Comparison of ENCODE assay signal across 27 cellular contexts in the genomic region with DNA sequence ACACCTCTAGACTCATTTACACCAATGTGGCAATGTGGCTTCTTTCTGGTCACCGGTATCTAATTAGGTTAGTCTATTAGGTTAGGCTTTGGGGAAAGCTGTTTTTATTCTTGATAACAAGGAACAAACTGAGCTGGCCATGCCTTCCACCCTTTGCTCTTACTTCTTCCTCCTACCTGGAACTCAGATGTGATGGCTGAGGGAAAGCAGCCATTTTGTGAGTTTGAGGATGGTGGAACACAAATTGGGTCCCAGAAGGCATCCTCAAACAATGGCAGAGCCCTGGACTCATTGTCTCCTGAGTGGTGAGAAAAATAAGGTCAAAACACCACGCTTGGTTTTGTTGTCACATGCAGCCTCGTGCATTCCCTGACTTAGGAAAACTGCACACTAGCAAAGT. TPM values are rescaled to one million over a fixed set of nuclear protein-coding genes. Genes with fewer than 3 reads are reported as not detected.
A peak's percentile ranks its signal among the peaks of the same experiment; 100 is the strongest.
DNase-seq lines count a peak whose midpoint lies in the region; ATAC-seq, FAIRE-seq and TF ChIP-seq lines count a peak whose summit lies in the region.
"Had no signal": no experiment of that assay in that cellular context is flagged by ENCODE, and none has a peak within 500 bp of the region (broad histone marks: within the 10 kb centered on the region; RNA-seq: fewer than 3 reads in every experiment).

No MANE protein-coding gene starts in this region.

- H4K20me1 ChIP-seq in astrocyte (ENCODE audit: insufficient read depth, low read length) (peaks cover 21% of the 10 kb centered on the region), H1 (replicated peaks in 1 of 2; ENCODE audit: control insufficient read depth in 1 of 2, insufficient read depth in 2 of 2, low read length in 2 of 2) (peaks cover 0 to 1% of the 10 kb centered on the region in 2 experiments)
- H4K20me1 ChIP-seq: BLaER1 had no signal

- H3K18ac ChIP-seq in H1 (ENCODE audit: extremely low read depth, low read length), result no peak overlapping the region

- no peak overlapping the region for H2BK12ac ChIP-seq in H1 (ENCODE audit: low read depth, low read length)

- DNase-seq in astrocyte (ENCODE audit: low read depth) (no peak), H1 (ENCODE audit: low read depth in 1 of 2, low spot score in 2 of 2) (no peak), OCI-M2 (lab: John Stamatoyannopoulos, UW; ENCODE audit: unreplicated experiment) (no peak), upper lobe of left lung (no peak)
- DNase-seq: 8988T; ACHN; BE2C; C1 segment of cervical spinal cord; CD4-positive, alpha-beta memory T cell; CD4-positive, CD25-positive, alpha-beta regulatory T cell; CD8-positive, alpha-beta memory T cell; COR-L47; DMS 273 treated with DMSO at 0.1 percent for 48 hours; DMS153; DMS53; DMS79; DND-41; EL; GDM1 had no signal

- H3K27me3 Mint-ChIP-seq in astrocyte (ENCODE audit: low read depth, unreplicated experiment), result peaks cover 25% of the 10 kb centered on the region

- H4K8ac ChIP-seq in H1 (ENCODE audit: extremely low read depth, insufficient read depth, low read length), result no peak overlapping the region

- no peak overlapping the region for H2AK5ac ChIP-seq in H1 (ENCODE audit: low read depth, low read length)

- H2BK15ac ChIP-seq in H1 (ENCODE audit: low read length), result no peak overlapping the region

- no peak overlapping the region for H3K23ac ChIP-seq in H1 (ENCODE audit: insufficient read length)

- peaks cover 5% of the 10 kb centered on the region for H3K36me3 Mint-ChIP-seq in astrocyte (ENCODE audit: low read depth, unreplicated experiment)
- H3K36me3 Mint-ChIP-seq: CD14-positive monocyte; CD4-positive, alpha-beta memory T cell; CD4-positive, CD25-positive, alpha-beta regulatory T cell; CD8-positive, alpha-beta memory T cell had no signal

- H2AFZ ChIP-seq in astrocyte (ENCODE audit: low read depth, low read length) (no peak overlapping the region), H1 (ENCODE audit: low read length) (no peak overlapping the region)

- WGBS in H1 (ENCODE audit: extremely low coverage in 1 of 2, insufficient coverage in 1 of 2, insufficient read length in 1 of 2, insufficient replicate concordance in 2 of 2, low coverage in 1 of 2, low lambda C conversion rate in 2 of 2, missing lambda C conversion rate in 1 of 2), 2 experiments, result 77% methylated on average over 3 of the region's 3 CpGs; no CpG with 5 or more reads in 1 of the 2 experiments
- WGBS in upper lobe of left lung, 2 donors, result 87 to 92% methylated on average over 3 of the region's 3 CpGs

- H3K4me2 ChIP-seq in astrocyte (ENCODE audit: low read length) (no peak overlapping the region), H1 (ENCODE audit: insufficient read depth in 1 of 2, low read depth in 2 of 2, low read length in 2 of 2) (no peak overlapping the region)
- H3K4me2 ChIP-seq: BLaER1 had no signal

- no peak overlapping the region for H3K56ac ChIP-seq in H1 (replicated peaks; ENCODE audit: insufficient read length, low read depth, low read length)

- H3K27ac ChIP-seq in astrocyte (ENCODE audit: low read depth, low read length), result no peak overlapping the region
- no peak overlapping the region for H3K27ac ChIP-seq in H1 (ENCODE audit: low read depth, low read length)
- no peak overlapping the region for H3K27ac ChIP-seq in upper lobe of left lung
- H3K27ac ChIP-seq: BLaER1 had no signal

- no peak overlapping the region for H3K4me3 ChIP-seq in astrocyte (ENCODE audit: insufficient read depth, low read depth, low read length)
- H3K4me3 ChIP-seq in H1 (ENCODE audit: extremely low read depth in 1 of 4, insufficient read depth in 2 of 4, low read depth in 3 of 4, low read length in 4 of 4), result no peak overlapping the region
- H3K4me3 ChIP-seq in upper lobe of left lung, result no peak overlapping the region
- H3K4me3 ChIP-seq: BLaER1, GM12878 had no signal

- no peak overlapping the region for H4K5ac ChIP-seq in H1 (ENCODE audit: insufficient read length, low read depth, low read length)

- peaks cover 2% of the 10 kb centered on the region for H3K4me1 Mint-ChIP-seq in astrocyte (ENCODE audit: low read depth, unreplicated experiment)

- H3K4me1 ChIP-seq in astrocyte (ENCODE audit: insufficient read depth, low read length) (peaks cover 20% of the 10 kb centered on the region), H1 (replicated peaks in 1 of 4; ENCODE audit: control insufficient read depth in 3 of 4, insufficient read depth in 4 of 4, low read length in 3 of 4) (peaks cover 0 to 4% (median under 1%) of the 10 kb centered on the region in 4 experiments; a peak in 2 of 7 replicates), upper lobe of left lung (no peaks in the 10 kb centered on the region)
- H3K4me1 ChIP-seq: BE2C had no signal

- no peak overlapping the region for H4K91ac ChIP-seq in H1 (replicated peaks; ENCODE audit: insufficient read length, low read length)

- H3K36me3 ChIP-seq in astrocyte (ENCODE audit: insufficient read depth, low read length) (no peaks in the 10 kb centered on the region), H1 (ENCODE audit: control insufficient read depth in 2 of 4, insufficient read depth in 4 of 4, low read length in 3 of 4) (peaks cover 0 to 5% (median 2%) of the 10 kb centered on the region in 4 experiments; a peak in 1 of 8 replicates), upper lobe of left lung (no peaks in the 10 kb centered on the region)
- H3K36me3 ChIP-seq: BE2C had no signal

- H3K79me2 ChIP-seq in astrocyte (ENCODE audit: insufficient read depth, low read length) (peaks cover 25% of the 10 kb centered on the region), H1 (ENCODE audit: control insufficient read depth in 1 of 2, insufficient read depth in 2 of 2, low read length in 2 of 2) (no peaks in the 10 kb centered on the region)

- H2BK5ac ChIP-seq in H1 (ENCODE audit: low read depth, low read length), result no peak overlapping the region

- no peak overlapping the region for H3K9ac ChIP-seq in astrocyte (ENCODE audit: low read length)
- H3K9ac ChIP-seq in H1 (replicated peaks in 1 of 4; ENCODE audit: extremely low read depth in 1 of 4, low read depth in 3 of 4, low read length in 3 of 4), result no peak overlapping the region
- H3K9ac ChIP-seq: BLaER1 had no signal

- no peaks in the 10 kb centered on the region for H3K79me1 ChIP-seq in H1 (ENCODE audit: low read depth, low read length)

- H3K27me3 ChIP-seq in astrocyte (ENCODE audit: insufficient read depth, low read length), result no peaks in the 10 kb centered on the region
- peaks cover 0 to 14% (median 10%) of the 10 kb centered on the region in 4 experiments; a peak in 6 of 7 replicates for H3K27me3 ChIP-seq in H1 (replicated peaks in 1 of 4; ENCODE audit: control insufficient read depth in 3 of 4, extremely low read depth in 1 of 4, insufficient read depth in 3 of 4, low read length in 3 of 4)
- H3K27me3 ChIP-seq in upper lobe of left lung, result no peaks in the 10 kb centered on the region
- H3K27me3 ChIP-seq: BE2C had no signal

- ATAC-seq in HG03460 (IDR thresholded peaks at IDR 0.05; ENCODE audit: unreplicated experiment) (no peak), upper lobe of left lung (ENCODE audit: low FRiP score in 2 of 2) (no peak)
- ATAC-seq: GM12878 had no signal

- no peaks in the 10 kb centered on the region for H3K23me2 ChIP-seq in H1 (ENCODE audit: low read depth, low read length)

- POLR2A ChIA-PET in H1 (lab: Charles Lee; ENCODE audit: partially characterized antibody), result no interaction called here

- peak overlapping the region; percentile 25 for H3K4me3 Mint-ChIP-seq in astrocyte (ENCODE audit: unreplicated experiment)
- H3K4me3 Mint-ChIP-seq: CD14-positive monocyte; CD4-positive, alpha-beta memory T cell; CD4-positive, CD25-positive, alpha-beta regulatory T cell; CD8-positive, alpha-beta memory T cell had no signal

- no peak overlapping the region for H3K27ac Mint-ChIP-seq in astrocyte (ENCODE audit: unreplicated experiment)
- H3K27ac Mint-ChIP-seq: CD14-positive monocyte; CD4-positive, alpha-beta memory T cell; CD4-positive, CD25-positive, alpha-beta regulatory T cell; CD8-positive, alpha-beta memory T cell had no signal

- TF ChIP-seq CTCF in astrocyte (IDR thresholded peaks at IDR 0.05; ENCODE audit: insufficient read depth, low read depth, low read length) (no peak), H1 (IDR thresholded peaks at IDR 0.05; ENCODE audit: control extremely low read depth in 1 of 3, insufficient read depth in 1 of 3, low read depth in 1 of 3, low read length in 3 of 3) (no peak), upper lobe of left lung (IDR thresholded peaks at IDR 0.05) (no peak)

- H3K4ac ChIP-seq in H1 (replicated peaks; ENCODE audit: insufficient read length, low read depth, low read length), result no peak overlapping the region

- TF ChIP-seq EP300 in H1 (IDR thresholded peaks at IDR 0.05; ENCODE audit: borderline replicate concordance in 1 of 2, low read depth in 2 of 2, low read length in 2 of 2), result no peak
- no peak for TF ChIP-seq EP300 in upper lobe of left lung (IDR thresholded peaks at IDR 0.05)

- no peak overlapping the region for H2BK20ac ChIP-seq in H1 (ENCODE audit: low read length)

- H3K9me3 Mint-ChIP-seq in astrocyte (ENCODE audit: unreplicated experiment), result peaks cover 3% of the 10 kb centered on the region

- CTCF ChIA-PET in H1 (lab: Charles Lee; ENCODE audit: partially characterized antibody), result interaction anchor here (1.2 to 2.3 kb wide), 3 partner anchors 74 to 582 kb away, joined by 3 to 8 read pairs (median 5); no protein-coding TSS in a partner anchor

- no peak for TF ChIP-seq RAD21 in H1 (IDR thresholded peaks at IDR 0.05 in 1 of 2, conservative IDR thresholded peaks at IDR 0.05 in 1 of 2; ENCODE audit: low read depth in 2 of 2, low read length in 2 of 2)

- TF ChIP-seq POLR2A in H1 (IDR thresholded peaks at IDR 0.05; ENCODE audit: control extremely low read depth in 1 of 2, low read depth in 2 of 2, low read length in 2 of 2) (no peak), upper lobe of left lung (IDR thresholded peaks at IDR 0.05) (no peak)

- H3K14ac ChIP-seq in H1 (ENCODE audit: insufficient read length), result no peak overlapping the region

- H3K9me3 ChIP-seq in astrocyte (ENCODE audit: insufficient read depth, low read depth, low read length) (no peaks in the 10 kb centered on the region), H1 (ENCODE audit: insufficient read depth in 2 of 2, low read depth in 1 of 2, low read length in 1 of 2) (no peaks in the 10 kb centered on the region), upper lobe of left lung (no peaks in the 10 kb centered on the region)
- H3K9me3 ChIP-seq: BE2C had no signal

- no peak for FAIRE-seq in astrocyte (lab: Jason Lieb, UNC)
- FAIRE-seq in H1 (lab: Jason Lieb, UNC), result no peak
- FAIRE-seq: A204.1, GM12878, GM12892, GM18507 had no signal

- no peak overlapping the region for H2BK120ac ChIP-seq in H1 (replicated peaks; ENCODE audit: low read depth, low read length)

RNA-seq across cellular contexts. Expression of gene CDH4, which starts 7.7 kb away (rescaled TPM):
- 74.2 TPM for polyA plus RNA-seq in PFSK-1 (2012; ENCODE audit: insufficient read length, low read depth)
- total RNA-seq in astrocyte (3.2 and 3.5 TPM in 2 replicates), upper lobe of left lung (1 to 10 TPM in 1 of 6 donors, under 1 TPM in 4, not detected in 1; 0.20 to 1.0 (median 0.40) TPM)
- 7.4 and 7.9 TPM in 2 replicates for total RNA-seq in H1 (2021; fragmentation: NEBNext Ultra II Directional; extraction: Animal tissue kit (Norgen Biotek cat#: 25700))
- polyA plus RNA-seq in H1 (2011; rRNA removed), result 4.3 and 6.4 TPM in 2 replicates
- 3.2 TPM for polyA plus RNA-seq in H1 (2011; cell fraction: cytosol; rRNA removed)
- polyA plus RNA-seq in H1 (2011; cell fraction: nucleus; rRNA removed), result 6.0 TPM
- polyA plus RNA-seq in H1 (2012, experiment 1 of 2), result 4.9 to 8.0 TPM (median 7.3 TPM) in 4 replicates
- 5.8 TPM for polyA plus RNA-seq in H1 (2012, experiment 2 of 2)
- 8.3 TPM for polyA plus RNA-seq in H1 (2013, experiment 1 of 2)
- 7.3 TPM for polyA plus RNA-seq in H1 (2013, experiment 2 of 2)
- 6.3 and 6.4 TPM in 2 replicates for polyA minus RNA-seq in H1 (2011; rRNA and poly(A)+ RNA removed)
- 7.4 TPM for polyA minus RNA-seq in H1 (2011; cell fraction: cytosol; rRNA and poly(A)+ RNA removed)
- 5.2 TPM for polyA minus RNA-seq in H1 (2011; cell fraction: nucleus; rRNA and poly(A)+ RNA removed)
- total RNA-seq: CD8-positive, alpha-beta memory T cell; GM12878 had no signal
- polyA plus RNA-seq: CD14-positive monocyte, GM12878 had no signal
